ENCODE assay signal across 2 cellular contexts in genomic region chr1:13011932-13012331, GRCh38. TPM values are rescaled to one million over a fixed set of nuclear protein-coding genes. Genes with fewer than 3 reads are reported as not detected.
"Had no signal": no experiment of that assay in that cellular context is flagged by ENCODE, and none has a peak within 500 bp of the region (broad histone marks: within the 10 kb centered on the region; RNA-seq: fewer than 3 reads in every experiment).

No MANE protein-coding gene starts in this region.

RNA-seq across cellular contexts. Expression of gene PRAMEF27, which starts 44.4 kb away (rescaled TPM):
- total RNA-seq: G401, GM12878 had no signal

RNA-seq across cellular contexts. Expression of gene HNRNPCL3, which starts 48.6 kb away (rescaled TPM):
- total RNA-seq: G401, GM12878 had no signal

RNA-seq across cellular contexts. Expression of gene PRAMEF25, which starts 58.6 kb away (rescaled TPM):
- total RNA-seq: G401, GM12878 had no signal
